1 cellular context compared by ENCODE assay signal in the genomic region with DNA sequence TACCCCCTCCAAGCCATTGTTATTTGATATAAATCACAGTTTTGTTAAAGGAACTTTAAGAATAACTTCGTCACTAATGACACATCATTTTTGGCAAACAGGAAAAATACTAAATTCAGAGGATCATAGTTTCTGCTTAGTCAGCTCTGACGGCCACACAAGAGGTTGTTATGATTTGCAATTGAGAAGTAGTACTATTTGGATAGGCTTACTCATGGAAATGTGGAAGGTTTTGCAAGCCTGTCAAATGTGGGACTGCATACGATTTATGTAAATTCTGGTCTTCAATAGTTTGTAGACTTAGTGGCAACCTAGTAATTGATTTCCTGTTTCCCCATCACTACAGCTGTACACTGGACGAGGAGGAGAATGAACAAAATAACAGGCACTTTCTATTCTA.
A peak's percentile ranks its signal among the peaks of the same experiment; 100 is the strongest.
TF ChIP-seq lines count a peak whose summit lies in the region.

No MANE protein-coding gene starts in this region.

TF ChIP-seq in K562, 482 proteins besides CTCF, POLR2A, EP300 and RAD21 (continued from another document):
- peak; percentile 77 for TF ChIP-seq MAFG (tag; conservative IDR thresholded peaks at IDR 0.05)
- no peak for TF ChIP-seq PHF20 (IDR thresholded peaks at IDR 0.05; ENCODE audit: partially characterized antibody)
- TF ChIP-seq HDGF (IDR thresholded peaks at IDR 0.05): no peak
- TF ChIP-seq, protein P1, sequence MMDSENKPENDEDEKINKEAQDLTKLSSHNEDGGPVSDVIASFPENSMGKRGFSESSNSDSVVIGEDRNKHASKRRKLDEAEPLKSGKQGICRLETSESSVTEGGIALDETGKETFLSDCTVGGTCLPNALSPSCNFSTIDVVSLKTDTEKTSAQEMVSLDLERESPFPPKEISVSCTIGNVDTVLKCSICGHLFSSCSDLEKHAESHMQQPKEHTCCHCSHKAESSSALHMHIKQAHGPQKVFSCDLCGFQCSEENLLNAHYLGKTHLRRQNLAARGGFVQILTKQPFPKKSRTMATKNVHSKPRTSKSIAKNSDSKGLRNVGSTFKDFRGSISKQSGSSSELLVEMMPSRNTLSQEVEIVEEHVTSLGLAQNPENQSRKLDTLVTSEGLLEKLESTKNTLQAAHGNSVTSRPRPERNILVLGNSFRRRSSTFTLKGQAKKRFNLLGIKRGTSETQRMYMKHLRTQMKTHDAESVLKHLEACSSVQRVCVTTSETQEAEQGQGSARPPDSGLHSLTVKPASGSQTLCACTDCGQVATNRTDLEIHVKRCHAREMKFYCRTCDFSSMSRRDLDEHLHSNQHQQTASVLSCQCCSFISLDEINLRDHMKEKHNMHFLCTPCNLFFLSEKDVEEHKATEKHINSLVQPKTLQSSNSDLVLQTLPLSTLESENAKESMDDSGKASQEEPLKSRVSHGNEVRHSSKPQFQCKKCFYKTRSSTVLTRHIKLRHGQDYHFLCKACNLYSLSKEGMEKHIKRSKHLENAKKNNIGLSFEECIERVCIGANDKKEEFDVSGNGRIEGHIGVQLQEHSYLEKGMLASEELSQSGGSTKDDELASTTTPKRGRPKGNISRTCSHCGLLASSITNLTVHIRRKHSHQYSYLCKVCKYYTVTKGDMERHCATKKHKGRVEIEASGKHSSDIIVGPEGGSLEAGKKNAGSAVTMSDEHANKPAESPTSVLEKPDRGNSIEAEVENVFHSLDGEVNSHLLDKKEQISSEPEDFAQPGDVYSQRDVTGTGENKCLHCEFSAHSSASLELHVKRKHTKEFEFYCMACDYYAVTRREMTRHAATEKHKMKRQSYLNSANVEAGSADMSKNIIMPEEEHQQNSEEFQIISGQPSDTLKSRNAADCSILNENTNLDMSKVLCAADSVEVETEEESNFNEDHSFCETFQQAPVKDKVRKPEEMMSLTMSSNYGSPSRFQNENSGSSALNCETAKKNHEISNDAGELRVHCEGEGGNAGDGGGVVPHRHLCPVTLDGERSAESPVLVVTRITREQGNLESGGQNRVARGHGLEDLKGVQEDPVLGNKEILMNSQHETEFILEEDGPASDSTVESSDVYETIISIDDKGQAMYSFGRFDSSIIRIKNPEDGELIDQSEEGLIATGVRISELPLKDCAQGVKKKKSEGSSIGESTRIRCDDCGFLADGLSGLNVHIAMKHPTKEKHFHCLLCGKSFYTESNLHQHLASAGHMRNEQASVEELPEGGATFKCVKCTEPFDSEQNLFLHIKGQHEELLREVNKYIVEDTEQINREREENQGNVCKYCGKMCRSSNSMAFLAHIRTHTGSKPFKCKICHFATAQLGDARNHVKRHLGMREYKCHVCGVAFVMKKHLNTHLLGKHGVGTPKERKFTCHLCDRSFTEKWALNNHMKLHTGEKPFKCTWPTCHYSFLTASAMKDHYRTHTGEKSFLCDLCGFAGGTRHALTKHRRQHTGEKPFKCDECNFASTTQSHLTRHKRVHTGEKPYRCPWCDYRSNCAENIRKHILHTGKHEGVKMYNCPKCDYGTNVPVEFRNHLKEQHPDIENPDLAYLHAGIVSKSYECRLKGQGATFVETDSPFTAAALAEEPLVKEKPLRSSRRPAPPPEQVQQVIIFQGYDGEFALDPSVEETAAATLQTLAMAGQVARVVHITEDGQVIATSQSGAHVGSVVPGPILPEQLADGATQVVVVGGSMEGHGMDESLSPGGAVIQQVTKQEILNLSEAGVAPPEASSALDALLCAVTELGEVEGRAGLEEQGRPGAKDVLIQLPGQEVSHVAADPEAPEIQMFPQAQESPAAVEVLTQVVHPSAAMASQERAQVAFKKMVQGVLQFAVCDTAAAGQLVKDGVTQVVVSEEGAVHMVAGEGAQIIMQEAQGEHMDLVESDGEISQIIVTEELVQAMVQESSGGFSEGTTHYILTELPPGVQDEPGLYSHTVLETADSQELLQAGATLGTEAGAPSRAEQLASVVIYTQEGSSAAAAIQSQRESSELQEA (IDR thresholded peaks at IDR 0.05; ENCODE audit: low read depth): no peak
- no peak for TF ChIP-seq CHD2 (IDR thresholded peaks at IDR 0.05; ENCODE audit: low read depth, low read length)
- TF ChIP-seq ZNF316 (IDR thresholded peaks at IDR 0.05): peak; percentile 95
- TF ChIP-seq C11orf30 (IDR thresholded peaks at IDR 0.05; ENCODE audit: low read depth): peak; percentile 83
- TF ChIP-seq MAFK (IDR thresholded peaks at IDR 0.05; ENCODE audit: low read length): peak; percentile 57
